ENCODE assay signal across 18 cellular contexts in genomic region chr1:89081005-89081404, GRCh38. TPM values are rescaled to one million over a fixed set of nuclear protein-coding genes. Genes with fewer than 3 reads are reported as not detected.
DNase-seq lines count a peak whose midpoint lies in the region; ATAC-seq and TF ChIP-seq lines count a peak whose summit lies in the region.
"Had no signal": no experiment of that assay in that cellular context is flagged by ENCODE, and none has a peak within 500 bp of the region (broad histone marks: within the 10 kb centered on the region; RNA-seq: fewer than 3 reads in every experiment).

No MANE protein-coding gene starts in this region.

- DNase-seq in SIG-M5 treated with dmso at 0.1 percent for 504 hours (lab: John Stamatoyannopoulos, UW; ENCODE audit: unreplicated experiment): peak; percentile 8
- DNase-seq in SIG-M5 (lab: John Stamatoyannopoulos, UW): no peak
- DNase-seq in spleen: no peak
- DNase-seq in activated CD8-positive, alpha-beta T cell treated with anti-CD3 and anti-CD28 coated beads, Interleukin-2, amount 10 ng/mL, durations not matched to agents 7 days and 5 days: no peak
- no peak for DNase-seq in NCI-H2081 (lab: John Stamatoyannopoulos, UW)
- DNase-seq: 8988T; activated naive CD4-positive, alpha-beta T cell treated with anti-CD3 and anti-CD28 coated beads, Interleukin-2, amount 50 U/mL, for 16 hours; activated T-cell treated with anti-CD3 and anti-CD28 coated beads, Interleukin-2, amount 50 U/mL, for 1 hour; C1 segment of cervical spinal cord; DMS153; NCI-H2029 treated with DMSO at 0.1 percent for 48 hours; NCI-H510A treated with DMSO at 0.1 percent for 48 hours had no signal

- H3K9me3 ChIP-seq in spleen: peaks cover 0 to 24% (median 18%) of the 10 kb centered on the region in 8 donors

- POLR2A ChIA-PET in activated CD8-positive, alpha-beta T cell treated with anti-CD3 and anti-CD28 coated beads, Interleukin-2, amount 10 ng/mL, durations not matched to agents 7 days and 5 days (lab: Charles Lee): interaction anchor here (0.6 kb wide), 1 partner anchor 93 kb away, joined by 3 read pairs; no protein-coding TSS in a partner anchor

- H3K4me1 Mint-ChIP-seq in dendritic cell treated with granulocyte-macrophage colony-stimulating factor and Interleukin-4, amounts not matched to agents 40 ng/mL and 50 ng/mL, for 4 days (ENCODE audit: low read depth): peaks cover 17% of the 10 kb centered on the region
- H3K4me1 Mint-ChIP-seq in activated CD8-positive, alpha-beta T cell treated with anti-CD3 and anti-CD28 coated beads, Interleukin-2, amount 10 ng/mL, durations not matched to agents 7 days and 5 days (ENCODE audit: low read depth): peaks cover 3% of the 10 kb centered on the region

- CTCF ChIA-PET in activated CD8-positive, alpha-beta T cell treated with anti-CD3 and anti-CD28 coated beads, Interleukin-2, amount 10 ng/mL, durations not matched to agents 7 days and 5 days (lab: Charles Lee): interaction anchor here (1.0 to 1.9 kb wide), 3 partner anchors 81 to 374 kb away, joined by 3 to 4 read pairs (median 4); no protein-coding TSS in a partner anchor

- peaks cover 6% of the 10 kb centered on the region for H3K36me3 Mint-ChIP-seq in dendritic cell treated with granulocyte-macrophage colony-stimulating factor and Interleukin-4, amounts not matched to agents 40 ng/mL and 50 ng/mL, for 4 days (ENCODE audit: low read depth)
- H3K36me3 Mint-ChIP-seq in activated CD8-positive, alpha-beta T cell treated with anti-CD3 and anti-CD28 coated beads, Interleukin-2, amount 10 ng/mL, durations not matched to agents 7 days and 5 days (ENCODE audit: low read depth): peaks cover 14% of the 10 kb centered on the region
- H3K36me3 Mint-ChIP-seq: stimulated activated effector memory CD8-positive, alpha-beta T cell treated with anti-CD3 and anti-CD28 coated beads, Interleukin-12 subunit alpha, Interleukin-12 subunit beta, amount 100 ng/mL, for 72 hours had no signal

- no peak overlapping the region for H3K4me3 Mint-ChIP-seq in dendritic cell treated with granulocyte-macrophage colony-stimulating factor and Interleukin-4, amounts not matched to agents 40 ng/mL and 50 ng/mL, for 4 days
- H3K4me3 Mint-ChIP-seq in activated CD8-positive, alpha-beta T cell treated with anti-CD3 and anti-CD28 coated beads, Interleukin-2, amount 10 ng/mL, durations not matched to agents 7 days and 5 days: no peak overlapping the region
- H3K4me3 Mint-ChIP-seq: stimulated activated effector memory CD8-positive, alpha-beta T cell treated with anti-CD3 and anti-CD28 coated beads, Interleukin-12 subunit alpha, Interleukin-12 subunit beta, amount 100 ng/mL, for 72 hours had no signal

- peak overlapping the region; percentile 2 to 76 (median 56) for H3K27ac ChIP-seq in spleen

- ATAC-seq in HG02678 (IDR thresholded peaks at IDR 0.05; ENCODE audit: unreplicated experiment): peak; percentile 64
- ATAC-seq in activated CD8-positive, alpha-beta T cell treated with anti-CD3 and anti-CD28 coated beads, Interleukin-2, amount 10 ng/mL, durations not matched to agents 7 days and 5 days: no peak
- ATAC-seq in HG02884 (IDR thresholded peaks at IDR 0.05; ENCODE audit: unreplicated experiment): no peak
- ATAC-seq: Panc1; stimulated activated effector memory CD8-positive, alpha-beta T cell treated with anti-CD3 and anti-CD28 coated beads, Interleukin-12 subunit alpha, Interleukin-12 subunit beta, amount 100 ng/mL, for 72 hours had no signal

- TF ChIP-seq POLR2A in spleen (IDR thresholded peaks at IDR 0.05): no peak

- peak overlapping the region; percentile 70 for H3K27ac Mint-ChIP-seq in dendritic cell treated with granulocyte-macrophage colony-stimulating factor and Interleukin-4, amounts not matched to agents 40 ng/mL and 50 ng/mL, for 4 days
- no peak overlapping the region for H3K27ac Mint-ChIP-seq in activated CD8-positive, alpha-beta T cell treated with anti-CD3 and anti-CD28 coated beads, Interleukin-2, amount 10 ng/mL, durations not matched to agents 7 days and 5 days
- H3K27ac Mint-ChIP-seq: stimulated activated effector memory CD8-positive, alpha-beta T cell treated with anti-CD3 and anti-CD28 coated beads, Interleukin-12 subunit alpha, Interleukin-12 subunit beta, amount 100 ng/mL, for 72 hours had no signal

- no peak overlapping the region for H3K4me3 ChIP-seq in spleen
- H3K4me3 ChIP-seq: tibial nerve had no signal

- H3K27me3 Mint-ChIP-seq in dendritic cell treated with granulocyte-macrophage colony-stimulating factor and Interleukin-4, amounts not matched to agents 40 ng/mL and 50 ng/mL, for 4 days: no peaks in the 10 kb centered on the region
- H3K27me3 Mint-ChIP-seq in activated CD8-positive, alpha-beta T cell treated with anti-CD3 and anti-CD28 coated beads, Interleukin-2, amount 10 ng/mL, durations not matched to agents 7 days and 5 days (ENCODE audit: low read depth): no peaks in the 10 kb centered on the region

- intact Hi-C loops in dendritic cell treated with granulocyte-macrophage colony-stimulating factor and Interleukin-4, amounts not matched to agents 40 ng/mL and 50 ng/mL, for 4 days (cut with micrococcal nuclease): no loop called here
- intact Hi-C loops in spleen (cut with DNase I; ENCODE audit: low total_unique reads): no loop called here

- no peaks in the 10 kb centered on the region for H3K36me3 ChIP-seq in spleen
- H3K36me3 ChIP-seq: tibial nerve had no signal

- WGBS in spleen, 5 donors: 36 to 51% (median 46%) methylated on average over 3 of the region's 3 CpGs

- no peak for TF ChIP-seq CTCF in spleen (IDR thresholded peaks at IDR 0.05 in 8 of 11, conservative IDR thresholded peaks at IDR 0.05 in 3 of 11)

- no peaks in the 10 kb centered on the region for H3K27me3 ChIP-seq in spleen (replicated peaks in 1 of 7)
- H3K27me3 ChIP-seq: tibial nerve had no signal

- H3K9me3 Mint-ChIP-seq in dendritic cell treated with granulocyte-macrophage colony-stimulating factor and Interleukin-4, amounts not matched to agents 40 ng/mL and 50 ng/mL, for 4 days: peaks cover 17% of the 10 kb centered on the region
- peaks cover 9% of the 10 kb centered on the region for H3K9me3 Mint-ChIP-seq in activated CD8-positive, alpha-beta T cell treated with anti-CD3 and anti-CD28 coated beads, Interleukin-2, amount 10 ng/mL, durations not matched to agents 7 days and 5 days (ENCODE audit: insufficient read depth)

- H3K4me1 ChIP-seq in spleen: peaks cover 0 to 14% (median 6%) of the 10 kb centered on the region in 6 donors
- H3K4me1 ChIP-seq: tibial nerve had no signal

RNA-seq across cellular contexts. Expression of gene GBP1, which starts 16.0 kb away (rescaled TPM):
- total RNA-seq in spleen: 100 to 1,000 TPM in 2 of 7 donors, 10 to 100 TPM in 5; 40.2 to 134 (median 63.1) TPM
- 10 to 100 TPM; 15.8 to 51.6 (median 18.5) TPM for polyA plus RNA-seq in spleen
- total RNA-seq in activated CD8-positive, alpha-beta T cell treated with anti-CD3 and anti-CD28 coated beads, Interleukin-2, amount 10 ng/mL, durations not matched to agents 7 days and 5 days: 100 to 1,000 TPM; 146 to 147 TPM

RNA-seq across cellular contexts. Expression of gene GBP2, which starts 44.9 kb away (rescaled TPM):
- 100 to 1,000 TPM in 2 of 7 donors, 10 to 100 TPM in 5; 69.2 to 109 (median 82.6) TPM for total RNA-seq in spleen
- 10 to 100 TPM; 62.1 to 75.1 (median 66.4) TPM for polyA plus RNA-seq in spleen
- 10 to 100 TPM; 95.8 to 97.4 TPM for total RNA-seq in activated CD8-positive, alpha-beta T cell treated with anti-CD3 and anti-CD28 coated beads, Interleukin-2, amount 10 ng/mL, durations not matched to agents 7 days and 5 days

RNA-seq across cellular contexts. Expression of gene GBP3, which starts 58.3 kb away (rescaled TPM):
- total RNA-seq in spleen: 10 to 100 TPM; 22.4 to 54.7 (median 30.9) TPM
- 10 to 100 TPM in 1 of 3 donors, 1 to 10 TPM in 2; 7.3 to 11.9 (median 7.7) TPM for polyA plus RNA-seq in spleen
- total RNA-seq in activated CD8-positive, alpha-beta T cell treated with anti-CD3 and anti-CD28 coated beads, Interleukin-2, amount 10 ng/mL, durations not matched to agents 7 days and 5 days: 10 to 100 TPM; 16.7 to 18.9 TPM
